9 cellular contexts compared by ENCODE assay signal in genomic region chr3:39260957-39261356, GRCh38. TPM values are rescaled to one million over a fixed set of nuclear protein-coding genes. Genes with fewer than 3 reads are reported as not detected.
DNase-seq lines count a peak whose midpoint lies in the region; ATAC-seq and TF ChIP-seq lines count a peak whose summit lies in the region.
"Had no signal": no experiment of that assay in that cellular context is flagged by ENCODE, and none has a peak within 500 bp of the region (broad histone marks: within the 10 kb centered on the region; RNA-seq: fewer than 3 reads in every experiment).

No MANE protein-coding gene starts in this region.

- peaks cover 42% of the 10 kb centered on the region for H3K4me1 ChIP-seq in OCI-LY3 (ENCODE audit: low read length)
- H3K4me1 ChIP-seq in foreskin keratinocyte = peaks cover 6% of the 10 kb centered on the region
- no peaks in the 10 kb centered on the region for H3K4me1 ChIP-seq in trophoblast cell (ENCODE audit: control insufficient read depth in 1 of 2, insufficient read depth in 2 of 2, low read length in 2 of 2)

- H3K4ac ChIP-seq in trophoblast cell (ENCODE audit: low read depth, low read length) = no peak overlapping the region

- peak; percentile 60 for ATAC-seq in HG02885 (IDR thresholded peaks at IDR 0.05; ENCODE audit: poor library complexity, unreplicated experiment)
- peak; percentile 100 for ATAC-seq in foreskin keratinocyte

- H3K79me1 ChIP-seq in trophoblast cell (ENCODE audit: low read length) = no peaks in the 10 kb centered on the region

- H2BK5ac ChIP-seq in trophoblast cell (ENCODE audit: low read depth, low read length, poor library complexity) = no peak overlapping the region

- H3K27me3 ChIP-seq in OCI-LY3 (ENCODE audit: low read depth, low read length) (peaks cover 48% of the 10 kb centered on the region), foreskin keratinocyte (peaks cover 40% of the 10 kb centered on the region), trophoblast cell (ENCODE audit: insufficient read depth, low read length) (no peaks in the 10 kb centered on the region)

- no peak overlapping the region for H3K23ac ChIP-seq in trophoblast cell (ENCODE audit: low read length)

- H3K79me2 ChIP-seq in OCI-LY3 (ENCODE audit: low read length) = no peaks in the 10 kb centered on the region
- no peaks in the 10 kb centered on the region for H3K79me2 ChIP-seq in trophoblast cell (ENCODE audit: control insufficient read depth, insufficient read depth, low read length, poor library complexity)

- H2AK5ac ChIP-seq in trophoblast cell (ENCODE audit: low read length) = no peak overlapping the region

- no peak overlapping the region for H4K12ac ChIP-seq in trophoblast cell (ENCODE audit: low read depth, low read length)

- peak; percentile 14 for DNase-seq in NCI-H1694 treated with DMSO at 0.1 percent for 48 hours (lab: John Stamatoyannopoulos, UW)
- DNase-seq in NCI-H1694 (lab: John Stamatoyannopoulos, UW) = no peak
- DNase-seq in activated gamma-delta T cell (lab: John Stamatoyannopoulos, UW) = peak; percentile 48
- DNase-seq in foreskin keratinocyte = peak; percentile 80 to 87
- peak; percentile 51 to 66 for DNase-seq in trophoblast cell
- no peak for DNase-seq in NCI-H510A (lab: John Stamatoyannopoulos, UW)

- H3K4me2 ChIP-seq in OCI-LY3 (ENCODE audit: low read length) (peak overlapping the region; percentile 33), trophoblast cell (ENCODE audit: low read length) (no peak overlapping the region)

- H3K36me3 ChIP-seq in OCI-LY3 (replicated peaks; ENCODE audit: low read depth, low read length) (no peaks in the 10 kb centered on the region), trophoblast cell (ENCODE audit: control insufficient read depth in 1 of 2, insufficient read depth in 2 of 2, low read length in 2 of 2) (no peaks in the 10 kb centered on the region)

- H2AFZ ChIP-seq in OCI-LY3 (ENCODE audit: low read depth, low read length) (no peak overlapping the region), trophoblast cell (ENCODE audit: insufficient read depth, low read length, poor library complexity) (no peak overlapping the region)

- H2BK12ac ChIP-seq in trophoblast cell (ENCODE audit: low read length) = no peak overlapping the region

- H3K9ac ChIP-seq in OCI-LY3 (ENCODE audit: low read length) = no peak overlapping the region
- H3K9ac ChIP-seq in trophoblast cell (ENCODE audit: low read length) = no peak overlapping the region

- H3K4me3 ChIP-seq in OCI-LY3 (ENCODE audit: low read length) (no peak overlapping the region), trophoblast cell (ENCODE audit: low read depth, low read length) (no peak overlapping the region)

- H3K9me3 ChIP-seq in OCI-LY3 (ENCODE audit: insufficient read depth, low read length) (no peaks in the 10 kb centered on the region), trophoblast cell (ENCODE audit: insufficient read depth, low read depth, low read length) (no peaks in the 10 kb centered on the region)

- H3K18ac ChIP-seq in trophoblast cell (ENCODE audit: low read length) = no peak overlapping the region

- H3K27ac ChIP-seq in OCI-LY3 (ENCODE audit: low read length) = no peak overlapping the region
- no peak overlapping the region for H3K27ac ChIP-seq in foreskin keratinocyte
- H3K27ac ChIP-seq in trophoblast cell (ENCODE audit: low read depth, low read length) = no peak overlapping the region
- H3K27ac ChIP-seq: C4-2B had no signal

- no peaks in the 10 kb centered on the region for H4K20me1 ChIP-seq in OCI-LY3 (ENCODE audit: insufficient read depth, low read length)

- WGBS in trophoblast cell (ENCODE audit: extremely low coverage, insufficient coverage, insufficient read length) = no CpG with 5 or more reads among the region's 7 CpGs

- H3K14ac ChIP-seq in trophoblast cell (ENCODE audit: low read length) = no peak overlapping the region

- H4K91ac ChIP-seq in trophoblast cell (ENCODE audit: low read depth, low read length) = no peak overlapping the region

- no peak overlapping the region for H4K8ac ChIP-seq in trophoblast cell (ENCODE audit: low read depth, low read length)

- TF ChIP-seq CTCF in OCI-LY3 (IDR thresholded peaks at IDR 0.05; ENCODE audit: low read depth, low read length) (peak; percentile 46), foreskin keratinocyte (conservative IDR thresholded peaks at IDR 0.05) (peak; percentile 80)

- H2BK120ac ChIP-seq in trophoblast cell (ENCODE audit: insufficient read depth, low read length, poor library complexity) = no peak overlapping the region

RNA-seq across cellular contexts. Expression of gene CX3CR1, which starts 18.9 kb away (rescaled TPM):
- total RNA-seq in foreskin keratinocyte = not detected in 2 replicates
- not detected in 2 replicates for polyA plus RNA-seq in foreskin keratinocyte
- 0.06 and 0.07 TPM in 2 replicates for polyA plus RNA-seq in trophoblast cell (2013)

Comparison
In these comparisons a context has a peak if more than half of its experiments do, and no peak if none do; other contexts are left out.
1. DNase-seq: peak in NCI-H1694 treated with DMSO at 0.1 percent for 48 hours (single experiment), activated gamma-delta T cell (single experiment), foreskin keratinocyte (2 of 2) and trophoblast cell (2 of 2); none in NCI-H1694 (single experiment) and NCI-H510A (single experiment).